Comparison of ENCODE assay signal across 23 cellular contexts in genomic region chr12:15984097-15984800, GRCh38.
A peak's percentile ranks its signal among the peaks of the same experiment; 100 is the strongest.
DNase-seq lines count a peak whose midpoint lies in the region; ATAC-seq and TF ChIP-seq lines count a peak whose summit lies in the region.
"Had no signal": no experiment of that assay in that cellular context is flagged by ENCODE, and none has a peak within 500 bp of the region (broad histone marks: within the 10 kb centered on the region; RNA-seq: fewer than 3 reads in every experiment).

No MANE protein-coding gene starts in this region.

- peaks cover 0 to 2% (median 0%) of the 10 kb centered on the region in 3 donors for H3K27me3 Mint-ChIP-seq in CD14-positive monocyte (ENCODE audit: low read depth in 3 of 3)
- H3K27me3 Mint-ChIP-seq: activated CD4-positive, alpha-beta memory T cell treated with anti-CD3 and anti-CD28 coated beads for 36 hours; central memory CD8-positive, alpha-beta T cell; T-helper 17 cell had no signal

- intact Hi-C loops in CD14-positive monocyte (cut with micrococcal nuclease), result no loop called here

- no peak overlapping the region for H3K27ac Mint-ChIP-seq in CD14-positive monocyte
- H3K27ac Mint-ChIP-seq: activated CD4-positive, alpha-beta memory T cell treated with anti-CD3 and anti-CD28 coated beads for 36 hours; activated naive CD4-positive, alpha-beta T cell treated with anti-CD3 and anti-CD28 coated beads for 36 hours; neural progenitor cell; T-helper 17 cell had no signal

- no peak for ATAC-seq in HG02970 (IDR thresholded peaks at IDR 0.05; ENCODE audit: low FRiP score, unreplicated experiment)
- ATAC-seq: mucosa of descending colon, T-helper 17 cell had no signal

- peaks cover 54 to 76% of the 10 kb centered on the region in 2 donors for H3K36me3 Mint-ChIP-seq in CD14-positive monocyte

- DNase-seq in DMS53 (lab: John Stamatoyannopoulos, UW) (peak; percentile 21), DMS53 treated with DMSO at 0.1 percent for 48 hours (lab: John Stamatoyannopoulos, UW; ENCODE audit: unreplicated experiment) (no peak), LHCN-M2 (ENCODE audit: low read depth) (peak; percentile 47), fibroblast of pulmonary artery (ENCODE audit: low read depth) (peak; percentile 39), renal cortical epithelial cell (ENCODE audit: low read depth) (peak; percentile 40), NCI-H1048 (lab: John Stamatoyannopoulos, UW) (no peak), CD14-positive monocyte (ENCODE audit: low spot score) (no peak)
- DNase-seq: activated CD4-positive, alpha-beta memory T cell treated with anti-CD3 and anti-CD28 coated beads for 36 hours; activated naive CD4-positive, alpha-beta T cell treated with anti-CD3 and anti-CD28 coated beads for 36 hours; kidney glomerular epithelial cell; mucosa of descending colon; MV-4-11; NCI-H187; NCI-H226; PC-9; psoas muscle; stimulated activated CD4-positive, alpha-beta T cell treated with anti-CD3 and anti-CD28 coated beads, Interleukin-4, amount 100 ng/mL, for 1 hour; T-helper 17 cell; upper lobe of left lung; WERI-Rb-1 had no signal

- TF ChIP-seq CTCF in fibroblast of pulmonary artery (IDR thresholded peaks at IDR 0.05; ENCODE audit: low read length, missing control alignments) (no peak), CD14-positive monocyte (IDR thresholded peaks at IDR 0.05) (no peak)

- H3K9me3 Mint-ChIP-seq in CD14-positive monocyte, result peaks cover 0 to 17% (median 11%) of the 10 kb centered on the region in 7 donors
- H3K9me3 Mint-ChIP-seq: activated CD4-positive, alpha-beta memory T cell treated with anti-CD3 and anti-CD28 coated beads for 36 hours; activated naive CD4-positive, alpha-beta T cell treated with anti-CD3 and anti-CD28 coated beads for 36 hours; central memory CD8-positive, alpha-beta T cell; neural progenitor cell had no signal

- H3K4me1 Mint-ChIP-seq in CD14-positive monocyte, result peaks cover 2% of the 10 kb centered on the region
- H3K4me1 Mint-ChIP-seq: central memory CD8-positive, alpha-beta T cell; neural progenitor cell had no signal

- H3K4me3 Mint-ChIP-seq in CD14-positive monocyte, result no peak overlapping the region
- H3K4me3 Mint-ChIP-seq: activated CD4-positive, alpha-beta memory T cell treated with anti-CD3 and anti-CD28 coated beads for 36 hours; activated naive CD4-positive, alpha-beta T cell treated with anti-CD3 and anti-CD28 coated beads for 36 hours; central memory CD8-positive, alpha-beta T cell; neural progenitor cell; T-helper 17 cell had no signal

- H3K4me3 ChIP-seq in fibroblast of pulmonary artery (replicated peaks; ENCODE audit: low read depth, low read length), result no peak overlapping the region
- H3K4me3 ChIP-seq: mucosa of descending colon, neural progenitor cell, PC-9, psoas muscle, upper lobe of left lung had no signal

Comparison
In these comparisons a context has a peak if more than half of its experiments do, and no peak if none do; other contexts are left out.
1. DNase-seq: peak in DMS53 (single experiment), LHCN-M2 (single experiment), fibroblast of pulmonary artery (single experiment) and renal cortical epithelial cell (single experiment); none in DMS53 treated with DMSO at 0.1 percent for 48 hours (single experiment), NCI-H1048 (single experiment) and CD14-positive monocyte (single experiment).